Comparison of ENCODE assay signal across 10 cellular contexts in genomic region chr3:180855364-180855763, GRCh38. TPM values are rescaled to one million over a fixed set of nuclear protein-coding genes. Genes with fewer than 3 reads are reported as not detected.
DNase-seq lines count a peak whose midpoint lies in the region; ATAC-seq, FAIRE-seq and TF ChIP-seq lines count a peak whose summit lies in the region.
"Had no signal": no experiment of that assay in that cellular context is flagged by ENCODE, and none has a peak within 500 bp of the region (broad histone marks: within the 10 kb centered on the region; RNA-seq: fewer than 3 reads in every experiment).

No MANE protein-coding gene starts in this region.

- peaks cover 0 to 9% (median 4%) of the 10 kb centered on the region in 6 donors for H3K9me3 Mint-ChIP-seq in immature natural killer cell

- no peak overlapping the region for H3K4me3 ChIP-seq in AG10803 (ENCODE audit: low read length)
- no peak overlapping the region for H3K4me3 ChIP-seq in Loucy (ENCODE audit: low read length, poor library complexity, severe bottlenecking)
- H3K4me3 ChIP-seq: skin epidermis, vagina had no signal

- H3K27me3 ChIP-seq in Loucy (ENCODE audit: insufficient read depth, low read length, poor library complexity, severe bottlenecking): no peaks in the 10 kb centered on the region
- H3K27me3 ChIP-seq: vagina had no signal

- no peaks in the 10 kb centered on the region for H3K9me2 ChIP-seq in Loucy (replicated peaks; ENCODE audit: low read depth, low read length)

- peaks cover 0 to 4% (median 0%) of the 10 kb centered on the region in 3 donors for H3K36me3 Mint-ChIP-seq in immature natural killer cell

- TF ChIP-seq CTCF in AG10803 (conservative IDR thresholded peaks at IDR 0.05; ENCODE audit: low read length) (peak; percentile 18; the same call in 1 of the 2 replicates), Loucy (conservative IDR thresholded peaks at IDR 0.05; ENCODE audit: low read length) (peak; percentile 70)

- no peaks in the 10 kb centered on the region for H3K4me1 Mint-ChIP-seq in immature natural killer cell

- no peaks in the 10 kb centered on the region for H3F3A ChIP-seq in Loucy (ENCODE audit: low read depth)

- peak overlapping the region; percentile 48 for H3K4me2 ChIP-seq in Loucy (ENCODE audit: low read depth, low read length, poor library complexity, severe bottlenecking)

- no peak overlapping the region for H3K27ac Mint-ChIP-seq in immature natural killer cell

- peak; percentile 68 for ATAC-seq in GM19467 (IDR thresholded peaks at IDR 0.05; ENCODE audit: unreplicated experiment)

- no peaks in the 10 kb centered on the region for H3K79me2 ChIP-seq in Loucy (ENCODE audit: insufficient read depth, low read length)

- no peak overlapping the region for H3K9ac ChIP-seq in Loucy (ENCODE audit: low read depth, low read length, poor library complexity, severe bottlenecking)

- H3K4me1 ChIP-seq in Loucy (ENCODE audit: insufficient read depth, low read length, poor library complexity, severe bottlenecking): peaks cover 6% of the 10 kb centered on the region
- H3K4me1 ChIP-seq: vagina had no signal

- H3K27me3 Mint-ChIP-seq in immature natural killer cell (ENCODE audit: low read depth in 3 of 3): peaks cover 2 to 3% (median 3%) of the 10 kb centered on the region in 3 donors

- no peak for FAIRE-seq in frontal cortex (lab: Jason Lieb, UNC)

- DNase-seq in AG10803 (ENCODE audit: low read depth): no peak
- peak; percentile 20 for DNase-seq in astrocyte of the hippocampus (ENCODE audit: low read depth, low spot score)
- no peak for DNase-seq in immature natural killer cell
- DNase-seq in activated naive CD4-positive, alpha-beta T cell (lab: John Stamatoyannopoulos, UW): no peak
- DNase-seq in frontal cortex (ENCODE audit: low spot score in 2 of 2): no peak
- DNase-seq in DMS79 treated with DMSO at 0.1 percent for 48 hours (lab: John Stamatoyannopoulos, UW): no peak

- H3K9me3 ChIP-seq in Loucy (ENCODE audit: insufficient read depth, low read depth, low read length): no peaks in the 10 kb centered on the region
- H3K9me3 ChIP-seq: vagina had no signal

- H2AFZ ChIP-seq in Loucy (ENCODE audit: low read length): peak overlapping the region; percentile 83; the same call in 1 of the 2 replicates

- H3K4me3 Mint-ChIP-seq in immature natural killer cell: no peak overlapping the region

- no peaks in the 10 kb centered on the region for H4K20me1 ChIP-seq in Loucy (ENCODE audit: insufficient read depth, low read length, poor library complexity, severe bottlenecking)

- H3K36me3 ChIP-seq in Loucy (ENCODE audit: insufficient read depth, low read length): no peaks in the 10 kb centered on the region
- H3K36me3 ChIP-seq: vagina had no signal

RNA-seq across cellular contexts. Expression of gene FXR1, which starts 57.1 kb away (rescaled TPM):
- polyA plus RNA-seq in immature natural killer cell: 10 to 100 TPM; 38.0 to 46.9 (median 42.0) TPM
- total RNA-seq in frontal cortex: 142 TPM
